ENCODE assay signal across 11 cellular contexts in genomic region chr3:42557849-42558248, GRCh38. TPM values are rescaled to one million over a fixed set of nuclear protein-coding genes. Genes with fewer than 3 reads are reported as not detected.
DNase-seq lines count a peak whose midpoint lies in the region; ATAC-seq, FAIRE-seq and TF ChIP-seq lines count a peak whose summit lies in the region.
"Had no signal": no experiment of that assay in that cellular context is flagged by ENCODE, and none has a peak within 500 bp of the region (broad histone marks: within the 10 kb centered on the region; RNA-seq: fewer than 3 reads in every experiment).

No MANE protein-coding gene starts in this region.

- in situ Hi-C loops in G401 (cut with HindIII; ENCODE audit: low sequenced_read_pairs) (no loop called here), Panc1 (cut with HindIII; ENCODE audit: low pct_unique_long_range_greater_than_20kb, low sequenced_read_pairs) (no loop called here)

- TF ChIP-seq CTCF in Panc1 (IDR thresholded peaks at IDR 0.05) (peak; percentile 24), choroid plexus epithelial cell (conservative IDR thresholded peaks at IDR 0.05; ENCODE audit: low read depth, low read length) (peak; percentile 11)

- no peak overlapping the region for H3K27ac ChIP-seq in Panc1 (ENCODE audit: low read length)

- no peak overlapping the region for H3K4me3 ChIP-seq in Panc1 (ENCODE audit: low read depth in 2 of 2, low read length in 2 of 2)
- no peak overlapping the region for H3K4me3 ChIP-seq in choroid plexus epithelial cell (ENCODE audit: low read depth, low read length)

- no peaks in the 10 kb centered on the region for H3K9me3 ChIP-seq in Panc1 (ENCODE audit: control insufficient read depth, insufficient read depth, low read depth, low read length)

- peaks cover 13% of the 10 kb centered on the region for H3K36me3 ChIP-seq in Panc1 (ENCODE audit: control insufficient read depth, insufficient read depth, low read length)

- no TSS peak for BruUV-seq in Panc1 (replicated peaks; lab: Mats Ljungman, UMichigan)

- DNase-seq in DMS 273 (lab: John Stamatoyannopoulos, UW; ENCODE audit: unreplicated experiment) (peak; percentile 29), DMS 273 treated with DMSO at 0.1 percent for 48 hours (lab: John Stamatoyannopoulos, UW) (no peak), G401 (ENCODE audit: low spot score) (peak; percentile 92), Panc1 (ENCODE audit: low read depth, low spot score) (no peak), choroid plexus epithelial cell (ENCODE audit: low read depth) (no peak), kidney glomerular epithelial cell (lab: John Stamatoyannopoulos, UW) (no peak), HTR-8/SVneo (ENCODE audit: insufficient read length, low spot score) (no peak), D341Med (ENCODE audit: low spot score) (no peak)
- DNase-seq: 8988T, activated B cell treated with CpG ODN at 0.5 μM for 24 hours, NCI-H226 had no signal

- intact Hi-C loops in Panc1 (cut with micrococcal nuclease; ENCODE audit: unreplicated experiment), result no loop called here

- CTCF ChIA-PET in Panc1 (lab: Charles Lee), result interaction anchor here (0.6 kb wide), 1 partner anchor 328 kb away, joined by 4 read pairs; no protein-coding TSS in a partner anchor

- H3K27me3 ChIP-seq in Panc1 (ENCODE audit: control insufficient read depth, insufficient read depth, low read length), result no peaks in the 10 kb centered on the region

- no peak for ATAC-seq in Panc1

- H3K4me1 ChIP-seq in Panc1 (ENCODE audit: control insufficient read depth, insufficient read depth, low read length), result no peaks in the 10 kb centered on the region

- no peak for FAIRE-seq in HTR-8/SVneo (lab: Jason Lieb, UNC)

- POLR2A ChIA-PET in Panc1 (lab: Charles Lee), result no interaction called here

RNA-seq across cellular contexts. Expression of gene SEC22C, which starts 23.9 kb away (rescaled TPM):
- total RNA-seq in G401 (2014; rRNA removed; shearing (Covaris generic)), result 83.4 and 84.3 TPM in 2 replicates
- 45.9 TPM for total RNA-seq in Panc1 (2021; ENCODE audit: unreplicated experiment)
- 25.3 TPM for polyA plus RNA-seq in Panc1 (2012; ENCODE audit: insufficient read length)

RNA-seq across cellular contexts. Expression of gene SS18L2, which starts 32.8 kb away (rescaled TPM):
- 41.1 and 45.8 TPM in 2 replicates for total RNA-seq in G401 (2014; rRNA removed; shearing (Covaris generic))
- total RNA-seq in Panc1 (2021; ENCODE audit: unreplicated experiment), result 27.5 TPM
- polyA plus RNA-seq in Panc1 (2012; ENCODE audit: insufficient read length), result 14.3 TPM

RNA-seq across cellular contexts. Expression of gene NKTR, which starts 42.6 kb away (rescaled TPM):
- total RNA-seq in G401 (2014; rRNA removed; shearing (Covaris generic)), result 9.5 and 23.6 TPM in 2 replicates
- 39.0 TPM for total RNA-seq in Panc1 (2021; ENCODE audit: unreplicated experiment)
- polyA plus RNA-seq in Panc1 (2012; ENCODE audit: insufficient read length), result 11.0 TPM

RNA-seq across cellular contexts. Expression of gene VIPR1, which starts 55.4 kb away (rescaled TPM):
- total RNA-seq in G401 (2014; rRNA removed; shearing (Covaris generic)), result 0.14 TPM in 1 of 2 replicates, not detected in the other
- 0.41 TPM for total RNA-seq in Panc1 (2021; ENCODE audit: unreplicated experiment)
- 0.29 TPM for polyA plus RNA-seq in Panc1 (2012; ENCODE audit: insufficient read length)

Comparison
In these comparisons a context has a peak if more than half of its experiments do, and no peak if none do; other contexts are left out.
1. DNase-seq: peak in DMS 273 (single experiment) and G401 (single experiment); none in DMS 273 treated with DMSO at 0.1 percent for 48 hours (single experiment), Panc1 (single experiment), choroid plexus epithelial cell (single experiment), kidney glomerular epithelial cell (single experiment), HTR-8/SVneo (single experiment) and D341Med (single experiment).